ENCODE assay signal across 1 cellular context in genomic region chr10:46527241-46527811, GRCh38.
TF ChIP-seq lines count a peak whose summit lies in the region.

No MANE protein-coding gene starts in this region.

TF ChIP-seq in IMR-90, 13 proteins besides CTCF, POLR2A, EP300 and RAD21:
- no peak for TF ChIP-seq RFX5 (IDR thresholded peaks at IDR 0.05; ENCODE audit: low read depth, low read length)
- TF ChIP-seq CEBPB (IDR thresholded peaks at IDR 0.05; ENCODE audit: low read depth, low read length), result no peak
- no peak for TF ChIP-seq NFE2L2 (IDR thresholded peaks at IDR 0.05; ENCODE audit: low read depth, low read length)
- no peak for TF ChIP-seq USF2 (IDR thresholded peaks at IDR 0.05; ENCODE audit: low read depth, low read length)
- no peak for TF ChIP-seq MAZ (IDR thresholded peaks at IDR 0.05; ENCODE audit: borderline replicate concordance, low read depth, low read length)
- TF ChIP-seq MAFK (IDR thresholded peaks at IDR 0.05; ENCODE audit: low read depth, low read length), result no peak
- no peak for TF ChIP-seq CHD1 (IDR thresholded peaks at IDR 0.05; ENCODE audit: low read depth, low read length)
- TF ChIP-seq MXI1 (IDR thresholded peaks at IDR 0.05; ENCODE audit: borderline replicate concordance, low read depth, low read length), result no peak
- no peak for TF ChIP-seq SMC3 (IDR thresholded peaks at IDR 0.05; ENCODE audit: low read depth, low read length)
- TF ChIP-seq BHLHE40 (IDR thresholded peaks at IDR 0.05; ENCODE audit: low read depth, low read length), result no peak
- no peak for TF ChIP-seq ELK1 (IDR thresholded peaks at IDR 0.05; ENCODE audit: borderline replicate concordance, low read depth, low read length)
- TF ChIP-seq FOS (IDR thresholded peaks at IDR 0.05; ENCODE audit: low read depth, low read length), result no peak
